In genomic region chr2:64392514-64392913, GRCh38 we compare ENCODE assay signal across 16 cellular contexts.
DNase-seq lines count a peak whose midpoint lies in the region; ATAC-seq, FAIRE-seq and TF ChIP-seq lines count a peak whose summit lies in the region.
"Had no signal": no experiment of that assay in that cellular context is flagged by ENCODE, and none has a peak within 500 bp of the region (broad histone marks: within the 10 kb centered on the region; RNA-seq: fewer than 3 reads in every experiment).

No MANE protein-coding gene starts in this region.

- no peaks in the 10 kb centered on the region for H4K20me1 ChIP-seq in HepG2 (ENCODE audit: insufficient read depth, low read length)
- H4K20me1 ChIP-seq in smooth muscle cell (ENCODE audit: low read depth), result no peaks in the 10 kb centered on the region

- H3K4me3 ChIP-seq in right cardiac atrium (ENCODE audit: low read length) (no peak overlapping the region), right atrium auricular region (no peak overlapping the region), HepG2 (replicated peaks in 1 of 3; ENCODE audit: insufficient read depth in 1 of 3, low read depth in 2 of 3, low read length in 3 of 3) (no peak overlapping the region), smooth muscle cell (no peak overlapping the region)
- H3K4me3 ChIP-seq: GM23338 had no signal

- intact Hi-C loops in right cardiac atrium (cut with DNase I) (no loop called here), HepG2 (cut with micrococcal nuclease; ENCODE audit: unreplicated experiment) (no loop called here)

- no peaks in the 10 kb centered on the region for H3K79me2 ChIP-seq in HepG2 (ENCODE audit: insufficient read depth, low read length)
- H3K79me2 ChIP-seq in smooth muscle cell (ENCODE audit: low read depth), result no peaks in the 10 kb centered on the region

- H3K36me3 ChIP-seq in right atrium auricular region (no peaks in the 10 kb centered on the region), HepG2 (replicated peaks in 1 of 2; ENCODE audit: control insufficient read depth in 1 of 2, insufficient read depth in 2 of 2, low read length in 2 of 2) (no peaks in the 10 kb centered on the region), smooth muscle cell (ENCODE audit: low read depth) (no peaks in the 10 kb centered on the region)

- POLR2A ChIA-PET in HepG2 (lab: Yijun Ruan, JAX), result no interaction called here

- H3K4me2 ChIP-seq in HepG2 (ENCODE audit: low read depth, low read length) (no peak overlapping the region), smooth muscle cell (no peak overlapping the region)
- H3K4me2 ChIP-seq: GM23338 had no signal

- WGBS in right cardiac atrium, result 93% methylated on average over 2 of the region's 2 CpGs
- 20% methylated on average over 2 of the region's 2 CpGs for WGBS in HepG2 (ENCODE audit: low lambda C conversion rate)
- 95% methylated on average over 2 of the region's 2 CpGs for WGBS in smooth muscle cell (ENCODE audit: low lambda C conversion rate)

- CTCF ChIA-PET in HepG2 (lab: Yijun Ruan, JAX; ENCODE audit: low intra/inter-chr PET ratio, low total read pairs), result no interaction called here

- TF ChIP-seq POLR2A in HepG2 (IDR thresholded peaks at IDR 0.05; ENCODE audit: insufficient read depth in 1 of 2, low read depth in 2 of 2, low read length in 2 of 2), result no peak

- no TSS peak for BruUV-seq in HepG2 (replicated peaks; lab: Mats Ljungman, UMichigan)

- no peak for DNase-seq in right cardiac atrium
- DNase-seq in right atrium auricular region (ENCODE audit: low spot score), result no peak
- DNase-seq in HepG2 (ENCODE audit: low spot score), result no peak
- DNase-seq in smooth muscle cell (lab: John Stamatoyannopoulos, UW; ENCODE audit: unreplicated experiment), result no peak
- no peak for DNase-seq in urothelium cell line (ENCODE audit: low spot score)
- DNase-seq in GM19238 (ENCODE audit: insufficient read length, low spot score), result no peak
- DNase-seq: CD8-positive, alpha-beta T cell; COR-L47; DMS53; GF-D8; H9; IMR-90 had no signal

- H3K9me3 ChIP-seq in right cardiac atrium (ENCODE audit: control insufficient read depth, low read length) (no peaks in the 10 kb centered on the region), right atrium auricular region (peaks cover 0 to 11% of the 10 kb centered on the region in 2 donors), HepG2 (ENCODE audit: low read length) (0 out of 2 replicates have a peak, but pooled peaks cover 4% of the 10 kb centered on the region), smooth muscle cell (replicated peaks; ENCODE audit: low read depth) (no peaks in the 10 kb centered on the region)

- no peak for FAIRE-seq in HepG2 (lab: Jason Lieb, UNC)
- FAIRE-seq in urothelium cell line (lab: Jason Lieb, UNC), result no peak

- ATAC-seq in right cardiac atrium (peak; percentile 34 to 40), HepG2 (peak; percentile 44), GM18517 (IDR thresholded peaks at IDR 0.05; ENCODE audit: unreplicated experiment) (no peak), GM19452 (IDR thresholded peaks at IDR 0.05; ENCODE audit: unreplicated experiment) (no peak)
- ATAC-seq: CD8-positive, alpha-beta T cell; GM23338 had no signal

- no peaks in the 10 kb centered on the region for H3F3A ChIP-seq in smooth muscle cell (ENCODE audit: low read depth)

- TF ChIP-seq EP300 in HepG2 (IDR thresholded peaks at IDR 0.05; ENCODE audit: low read depth in 2 of 2, low read length in 2 of 2) (no peak), HepG2 (CRISPR knock-in tag; IDR thresholded peaks at IDR 0.05; ENCODE audit: borderline replicate concordance) (no peak)

- TF ChIP-seq CTCF in right atrium auricular region (IDR thresholded peaks at IDR 0.05) (no peak), HepG2 (CRISPR knock-in tag; IDR thresholded peaks at IDR 0.05) (no peak), smooth muscle cell (IDR thresholded peaks at IDR 0.05; ENCODE audit: borderline replicate concordance, insufficient read depth, poor library complexity, severe bottlenecking) (no peak)

- no peak overlapping the region for H3K27ac ChIP-seq in right cardiac atrium (ENCODE audit: low read length)
- H3K27ac ChIP-seq in right atrium auricular region, result peak overlapping the region in 1 of 2 donors; percentile 67
- H3K27ac ChIP-seq in HepG2 (ENCODE audit: extremely low read length, insufficient read depth, low read length), result no peak overlapping the region
- peak overlapping the region; percentile 69 for H3K27ac ChIP-seq in smooth muscle cell (ENCODE audit: low read depth)
- H3K27ac ChIP-seq: 22Rv1 had no signal

- H2AFZ ChIP-seq in HepG2 (ENCODE audit: low read length) (no peak overlapping the region), smooth muscle cell (ENCODE audit: low read depth) (no peak overlapping the region)
- H2AFZ ChIP-seq: GM23338 had no signal

- no peak overlapping the region for H3K9ac ChIP-seq in HepG2 (ENCODE audit: insufficient read depth, low read depth, low read length)
- H3K9ac ChIP-seq in smooth muscle cell (ENCODE audit: low read depth), result no peak overlapping the region

- in situ Hi-C loops in HepG2 (cut with HindIII; ENCODE audit: extremely low pct_ligation_motif_present, low pct_unique_long_range_greater_than_20kb), result no loop called here

- H3K27me3 ChIP-seq in right cardiac atrium (ENCODE audit: control insufficient read depth, insufficient read depth) (no peaks in the 10 kb centered on the region), right atrium auricular region (no peaks in the 10 kb centered on the region), HepG2 (ENCODE audit: control insufficient read depth in 1 of 2, insufficient read depth in 2 of 2, low read length in 2 of 2) (no peaks in the 10 kb centered on the region), smooth muscle cell (ENCODE audit: low read depth) (no peaks in the 10 kb centered on the region)

- H3K4me1 ChIP-seq in right cardiac atrium (ENCODE audit: control insufficient read depth, insufficient read depth, low read length), result peaks cover 3% of the 10 kb centered on the region
- no peaks in the 10 kb centered on the region for H3K4me1 ChIP-seq in right atrium auricular region
- peaks cover 36% of the 10 kb centered on the region for H3K4me1 ChIP-seq in HepG2 (ENCODE audit: insufficient read depth, low read length)
- H3K4me1 ChIP-seq in smooth muscle cell (ENCODE audit: low read depth), result no peaks in the 10 kb centered on the region

- TF ChIP-seq RAD21 in HepG2 (CRISPR knock-in tag; IDR thresholded peaks at IDR 0.05), result no peak

TF ChIP-seq in HepG2, 621 proteins besides CTCF, POLR2A, EP300 and RAD21:
- TF ChIP-seq ZNF207 (IDR thresholded peaks at IDR 0.05; ENCODE audit: borderline replicate concordance) (no peak), NR2F6 (IDR thresholded peaks at IDR 0.05) (no peak), NR2F6 (CRISPR knock-in tag; IDR thresholded peaks at IDR 0.05) (no peak), E2F2 (CRISPR knock-in tag; IDR thresholded peaks at IDR 0.05; ENCODE audit: borderline replicate concordance) (no peak), ELF3 (CRISPR knock-in tag; IDR thresholded peaks at IDR 0.05) (no peak), ZNF605 (CRISPR knock-in tag; IDR thresholded peaks at IDR 0.05) (no peak), CCDC6 (CRISPR knock-in tag; IDR thresholded peaks at IDR 0.05) (no peak), MBD4 (IDR thresholded peaks at IDR 0.05; ENCODE audit: borderline replicate concordance, low read length) (no peak), MYPOP (CRISPR knock-in tag; IDR thresholded peaks at IDR 0.05) (no peak), TBX2 (CRISPR knock-in tag; IDR thresholded peaks at IDR 0.05; ENCODE audit: borderline replicate concordance) (0 out of 2 replicates have a peak, but pooled peaks have one; percentile 25)
- TF ChIP-seq, protein P1, sequence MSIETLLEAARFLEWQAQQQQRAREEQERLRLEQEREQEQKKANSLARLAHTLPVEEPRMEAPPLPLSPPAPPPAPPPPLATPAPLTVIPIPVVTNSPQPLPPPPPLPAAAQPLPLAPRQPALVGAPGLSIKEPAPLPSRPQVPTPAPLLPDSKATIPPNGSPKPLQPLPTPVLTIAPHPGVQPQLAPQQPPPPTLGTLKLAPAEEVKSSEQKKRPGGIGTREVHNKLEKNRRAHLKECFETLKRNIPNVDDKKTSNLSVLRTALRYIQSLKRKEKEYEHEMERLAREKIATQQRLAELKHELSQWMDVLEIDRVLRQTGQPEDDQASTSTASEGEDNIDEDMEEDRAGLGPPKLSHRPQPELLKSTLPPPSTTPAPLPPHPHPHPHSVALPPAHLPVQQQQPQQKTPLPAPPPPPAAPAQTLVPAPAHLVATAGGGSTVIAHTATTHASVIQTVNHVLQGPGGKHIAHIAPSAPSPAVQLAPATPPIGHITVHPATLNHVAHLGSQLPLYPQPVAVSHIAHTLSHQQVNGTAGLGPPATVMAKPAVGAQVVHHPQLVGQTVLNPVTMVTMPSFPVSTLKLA (IDR thresholded peaks at IDR 0.05), result peak; percentile 95
- TF ChIP-seq, protein P2, sequence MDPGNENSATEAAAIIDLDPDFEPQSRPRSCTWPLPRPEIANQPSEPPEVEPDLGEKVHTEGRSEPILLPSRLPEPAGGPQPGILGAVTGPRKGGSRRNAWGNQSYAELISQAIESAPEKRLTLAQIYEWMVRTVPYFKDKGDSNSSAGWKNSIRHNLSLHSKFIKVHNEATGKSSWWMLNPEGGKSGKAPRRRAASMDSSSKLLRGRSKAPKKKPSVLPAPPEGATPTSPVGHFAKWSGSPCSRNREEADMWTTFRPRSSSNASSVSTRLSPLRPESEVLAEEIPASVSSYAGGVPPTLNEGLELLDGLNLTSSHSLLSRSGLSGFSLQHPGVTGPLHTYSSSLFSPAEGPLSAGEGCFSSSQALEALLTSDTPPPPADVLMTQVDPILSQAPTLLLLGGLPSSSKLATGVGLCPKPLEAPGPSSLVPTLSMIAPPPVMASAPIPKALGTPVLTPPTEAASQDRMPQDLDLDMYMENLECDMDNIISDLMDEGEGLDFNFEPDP (CRISPR knock-in tag; conservative IDR thresholded peaks at IDR 0.05), result 0 out of 2 replicates have a peak, but pooled peaks have one; percentile 26
TF ChIP-seq in HepG2: peak in this region for 3.

Comparison
In these comparisons a context has a peak if more than half of its experiments do, and no peak if none do; other contexts are left out.
1. ATAC-seq: peak in right cardiac atrium (2 of 2) and HepG2 (single experiment); none in GM18517 (single experiment) and GM19452 (single experiment).